Comparison of ENCODE assay signal across 1 cellular context in genomic region chr5:91941590-91941989, GRCh38.
TF ChIP-seq lines count a peak whose summit lies in the region.

No MANE protein-coding gene starts in this region.

TF ChIP-seq in GM23338, 12 proteins besides CTCF, POLR2A, EP300 and RAD21 (continued from another document):
- TF ChIP-seq ZNF462 (CRISPR knock-in tag; IDR thresholded peaks at IDR 0.05) (no peak), CREB1 (CRISPR knock-in tag; IDR thresholded peaks at IDR 0.05; ENCODE audit: low read depth) (no peak), EZH2phosphoT487 (IDR thresholded peaks at IDR 0.05; ENCODE audit: unreplicated experiment) (no peak)
